1 cellular context compared by ENCODE assay signal in the genomic region with DNA sequence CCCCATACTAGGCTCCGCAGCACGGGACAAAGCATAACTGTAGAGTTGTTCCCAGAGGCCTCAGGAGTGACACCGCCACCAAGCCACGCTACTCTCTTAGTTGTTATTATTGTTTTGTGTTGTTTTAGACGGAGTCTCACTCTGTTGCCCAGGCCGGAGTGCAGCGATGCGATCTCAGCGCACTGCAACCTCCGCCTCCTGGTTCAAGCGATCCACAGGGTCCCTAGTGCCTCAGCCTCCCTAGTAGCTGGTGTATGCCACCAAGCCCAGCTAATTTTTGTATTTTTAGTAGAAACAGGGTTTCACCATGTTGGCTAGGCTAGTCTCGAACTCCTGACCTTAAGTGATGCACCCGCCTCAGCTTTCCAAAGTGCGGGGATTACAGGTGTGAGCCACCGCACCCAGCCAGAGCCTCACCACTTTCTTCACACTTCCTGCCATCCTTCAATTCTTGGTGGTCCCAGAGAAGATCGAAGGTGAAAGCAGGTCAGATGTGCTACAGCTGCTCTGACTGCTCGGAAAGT.
TF ChIP-seq lines count a peak whose summit lies in the region.

No MANE protein-coding gene starts in this region.

TF ChIP-seq in endothelial cell of umbilical vein, 7 proteins besides CTCF, POLR2A, EP300 and RAD21:
- TF ChIP-seq JUN (IDR thresholded peaks at IDR 0.05; ENCODE audit: borderline replicate concordance, insufficient read depth, insufficient read length, low read depth), result no peak
- no peak for TF ChIP-seq EZH2 (IDR thresholded peaks at IDR 0.05; ENCODE audit: borderline replicate concordance, low read depth, low read length, severe bottlenecking)
- TF ChIP-seq MYC (IDR thresholded peaks at IDR 0.05; ENCODE audit: low read depth, low read length), result no peak
- TF ChIP-seq POLR2AphosphoS5 (IDR thresholded peaks at IDR 0.05; ENCODE audit: insufficient read depth, low read depth, low read length), result no peak
- TF ChIP-seq FOS (IDR thresholded peaks at IDR 0.05; ENCODE audit: borderline replicate concordance, insufficient read depth, low read length), result no peak
- no peak for TF ChIP-seq GATA2 (IDR thresholded peaks at IDR 0.05; ENCODE audit: insufficient read depth, insufficient read length, low read depth, low read length)
- no peak for TF ChIP-seq MAX (IDR thresholded peaks at IDR 0.05; ENCODE audit: insufficient read depth, insufficient read length)
